Comparison of ENCODE assay signal across 17 cellular contexts in genomic region chr2:216257089-216257488, GRCh38.
"Had no signal": no experiment of that assay in that cellular context is flagged by ENCODE, and none has a peak within 500 bp of the region (broad histone marks: within the 10 kb centered on the region; RNA-seq: fewer than 3 reads in every experiment).

No MANE protein-coding gene starts in this region.

- H3K4me1 ChIP-seq: gastrocnemius medialis, heart right ventricle, stomach, transverse colon had no signal

- H3K27me3 ChIP-seq: gastrocnemius medialis, neutrophil, stomach, transverse colon had no signal

- H3K36me3 ChIP-seq: gastrocnemius medialis, heart right ventricle, neutrophil, stomach, thoracic aorta, transverse colon had no signal

- H3K4me3 ChIP-seq: gastrocnemius medialis, heart right ventricle, mucosa of descending colon, stomach, thoracic aorta, transverse colon had no signal

- ATAC-seq: gastrocnemius medialis; heart right ventricle; left lobe of liver; mucosa of descending colon; naive thymus-derived CD8-positive, alpha-beta T cell; sciatic nerve had no signal

- H3K9me3 ChIP-seq: gastrocnemius medialis, heart right ventricle, mucosa of descending colon, neutrophil, stomach, thoracic aorta, transverse colon had no signal

- H3K27ac ChIP-seq: gastrocnemius medialis, heart right ventricle, neutrophil, stomach, thoracic aorta, transverse colon had no signal

- DNase-seq: gastrocnemius medialis; heart right ventricle; hypothalamus; islet precursor cell; mammary epithelial cell; mucosa of descending colon; naive thymus-derived CD8-positive, alpha-beta T cell; posterior cingulate gyrus; stimulated activated CD4-positive, alpha-beta T cell treated with anti-CD3 and anti-CD28 coated beads, Interleukin-2, amount 100 ng/mL, for 24 hours; stimulated activated naive CD4-positive, alpha-beta T cell; stomach; substantia nigra; transverse colon had no signal
